In the genomic region with DNA sequence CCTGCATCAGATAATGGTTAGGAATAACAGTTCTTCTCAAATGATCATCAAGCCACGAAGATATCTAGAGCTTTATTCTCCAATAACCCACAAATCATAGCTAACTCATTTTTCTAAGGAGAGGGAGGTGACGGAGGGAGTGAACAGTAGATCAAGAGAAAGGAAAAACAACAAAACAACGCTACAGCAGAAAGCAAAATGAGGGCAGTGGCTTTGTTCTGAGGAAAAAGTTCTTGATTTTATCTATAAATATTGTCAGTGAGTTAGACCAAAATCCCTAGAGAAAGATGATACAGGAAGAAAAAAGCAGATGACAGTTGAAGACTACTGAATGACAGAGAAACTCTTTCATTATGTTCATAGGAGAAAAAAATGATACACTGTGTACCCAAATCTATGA, we compare ENCODE assay signal across 13 cellular contexts.
DNase-seq lines count a peak whose midpoint lies in the region; ATAC-seq and TF ChIP-seq lines count a peak whose summit lies in the region.
"Had no signal": no experiment of that assay in that cellular context is flagged by ENCODE, and none has a peak within 500 bp of the region (broad histone marks: within the 10 kb centered on the region; RNA-seq: fewer than 3 reads in every experiment).

No MANE protein-coding gene starts in this region.

- POLR2A ChIA-PET in T-cell (lab: Charles Lee): interaction anchor here in 1 of 2 donors (0.6 kb wide), 1 partner anchor 1804 kb away, joined by 3 read pairs; no protein-coding TSS in a partner anchor

- H3K4me3 Mint-ChIP-seq in activated T-helper 2 cell treated with anti-CD3 and anti-CD28 coated beads, Interferon-gamma antibody, Interleukin-2, Interleukin-4, amounts not matched to agents 10 μg/mL and 5 μg/mL and 100 μg/mL, durations not matched to agents 14 hours and 24 hours and 36 hours (ENCODE audit: low read depth): peak overlapping the region; percentile 9
- H3K4me3 Mint-ChIP-seq in T-cell: peak overlapping the region in 1 of 3 donors; percentile 4

- no peaks in the 10 kb centered on the region for H3K27me3 ChIP-seq in left ventricle myocardium inferior (ENCODE audit: low read depth)
- H3K27me3 ChIP-seq in right atrium auricular region: no peaks in the 10 kb centered on the region
- H3K27me3 ChIP-seq: SJCRH30 had no signal

- DNase-seq in left ventricle myocardium inferior (no peak), right atrium auricular region (ENCODE audit: low spot score) (no peak), NCI-H345 treated with DMSO at 0.1 percent for 48 hours (lab: John Stamatoyannopoulos, UW; ENCODE audit: unreplicated experiment) (no peak), SHP77 (lab: John Stamatoyannopoulos, UW) (no peak), T-cell (no peak)
- DNase-seq in activated T-helper 2 cell treated with anti-CD3 and anti-CD28 coated beads, Interferon-gamma antibody, Interleukin-2, Interleukin-4, amounts not matched to agents 10 μg/mL and 5 μg/mL and 100 μg/mL, durations not matched to agents 14 hours and 24 hours and 36 hours (ENCODE audit: low spot score): no peak
- DNase-seq: ACHN, Kasumi-1, NCI-H1417 treated with DMSO at 0.1 percent for 48 hours, NCI-H2081, NCI-H524, SJCRH30 had no signal

- H3K27ac ChIP-seq in left ventricle myocardium inferior (replicated peaks) (peak overlapping the region; percentile 44), right atrium auricular region (no peak overlapping the region), KOPT-K1 (ENCODE audit: low read depth, low read length, poor library complexity, severe bottlenecking) (peak overlapping the region; percentile 6)
- H3K27ac ChIP-seq: SJCRH30 had no signal

- CTCF ChIA-PET in T-cell (lab: Charles Lee): interaction anchor here in 1 of 2 donors (0.6 to 1.1 kb wide), 2 partner anchors 19 to 956 kb away, joined by 3 read pairs; no protein-coding TSS in a partner anchor

- no peak for ATAC-seq in T-cell (replicated peaks in 1 of 4)

- H3K27me3 Mint-ChIP-seq in activated T-helper 2 cell treated with anti-CD3 and anti-CD28 coated beads, Interferon-gamma antibody, Interleukin-2, Interleukin-4, amounts not matched to agents 10 μg/mL and 5 μg/mL and 100 μg/mL, durations not matched to agents 14 hours and 24 hours and 36 hours (ENCODE audit: low read depth): no peaks in the 10 kb centered on the region
- no peaks in the 10 kb centered on the region for H3K27me3 Mint-ChIP-seq in T-cell

- TF ChIP-seq CTCF in left ventricle myocardium inferior (IDR thresholded peaks at IDR 0.05; ENCODE audit: borderline replicate concordance) (no peak), right atrium auricular region (IDR thresholded peaks at IDR 0.05) (no peak)

- H3K9me3 ChIP-seq in left ventricle myocardium inferior (replicated peaks): no peaks in the 10 kb centered on the region
- no peaks in the 10 kb centered on the region for H3K9me3 ChIP-seq in right atrium auricular region
- H3K9me3 ChIP-seq in KOPT-K1 (ENCODE audit: insufficient read depth, low read length, poor library complexity, severe bottlenecking): no peaks in the 10 kb centered on the region
- H3K9me3 ChIP-seq: SJCRH30 had no signal

- no peaks in the 10 kb centered on the region for H3K9me3 Mint-ChIP-seq in activated T-helper 2 cell treated with anti-CD3 and anti-CD28 coated beads, Interferon-gamma antibody, Interleukin-2, Interleukin-4, amounts not matched to agents 10 μg/mL and 5 μg/mL and 100 μg/mL, durations not matched to agents 14 hours and 24 hours and 36 hours
- H3K9me3 Mint-ChIP-seq in T-cell: no peaks in the 10 kb centered on the region

- intact Hi-C loops in left ventricle myocardium inferior (cut with micrococcal nuclease): no loop called here
- intact Hi-C loops in activated T-helper 2 cell treated with anti-CD3 and anti-CD28 coated beads, Interferon-gamma antibody, Interleukin-2, Interleukin-4, amounts not matched to agents 10 μg/mL and 5 μg/mL and 100 μg/mL, durations not matched to agents 14 hours and 24 hours and 36 hours (cut with micrococcal nuclease): no loop called here

- peaks cover 54% of the 10 kb centered on the region for H3K4me1 Mint-ChIP-seq in activated T-helper 2 cell treated with anti-CD3 and anti-CD28 coated beads, Interferon-gamma antibody, Interleukin-2, Interleukin-4, amounts not matched to agents 10 μg/mL and 5 μg/mL and 100 μg/mL, durations not matched to agents 14 hours and 24 hours and 36 hours (ENCODE audit: low read depth)
- peaks cover 34 to 55% (median 53%) of the 10 kb centered on the region in 3 donors for H3K4me1 Mint-ChIP-seq in T-cell

- H3K4me1 ChIP-seq in left ventricle myocardium inferior: peaks cover 28% of the 10 kb centered on the region
- peaks cover 0 to 6% of the 10 kb centered on the region in 2 donors for H3K4me1 ChIP-seq in right atrium auricular region
- H3K4me1 ChIP-seq: SJCRH30 had no signal

- H3K36me3 ChIP-seq in left ventricle myocardium inferior: peaks cover 6% of the 10 kb centered on the region
- no peaks in the 10 kb centered on the region for H3K36me3 ChIP-seq in right atrium auricular region
- peaks cover 8% of the 10 kb centered on the region for H3K36me3 ChIP-seq in KOPT-K1 (ENCODE audit: insufficient read depth, low read length)
- H3K36me3 ChIP-seq: SJCRH30 had no signal

- peaks cover 44% of the 10 kb centered on the region for H3K36me3 Mint-ChIP-seq in activated T-helper 2 cell treated with anti-CD3 and anti-CD28 coated beads, Interferon-gamma antibody, Interleukin-2, Interleukin-4, amounts not matched to agents 10 μg/mL and 5 μg/mL and 100 μg/mL, durations not matched to agents 14 hours and 24 hours and 36 hours (ENCODE audit: low read depth)
- peaks cover 38% of the 10 kb centered on the region for H3K36me3 Mint-ChIP-seq in T-cell

- peak overlapping the region; percentile 53 for H3K27ac Mint-ChIP-seq in activated T-helper 2 cell treated with anti-CD3 and anti-CD28 coated beads, Interferon-gamma antibody, Interleukin-2, Interleukin-4, amounts not matched to agents 10 μg/mL and 5 μg/mL and 100 μg/mL, durations not matched to agents 14 hours and 24 hours and 36 hours
- H3K27ac Mint-ChIP-seq in T-cell: peak overlapping the region in 1 of 2 donors; percentile 76

- H3K4me3 ChIP-seq in left ventricle myocardium inferior: no peak overlapping the region
- H3K4me3 ChIP-seq in right atrium auricular region: no peak overlapping the region
- H3K4me3 ChIP-seq: SJCRH30 had no signal

Comparison
In these comparisons a context has a peak if more than half of its experiments do, and no peak if none do; other contexts are left out.
1. H3K27ac ChIP-seq: peak in left ventricle myocardium inferior (single experiment) and KOPT-K1 (single experiment); none in right atrium auricular region (0 of 2).